ENCODE assay signal across 21 cellular contexts in genomic region chr5:147387109-147387508, GRCh38.
A peak's percentile ranks its signal among the peaks of the same experiment; 100 is the strongest.
DNase-seq lines count a peak whose midpoint lies in the region; FAIRE-seq and TF ChIP-seq lines count a peak whose summit lies in the region.
"Had no signal": no experiment of that assay in that cellular context is flagged by ENCODE, and none has a peak within 500 bp of the region (broad histone marks: within the 10 kb centered on the region; RNA-seq: fewer than 3 reads in every experiment).

No MANE protein-coding gene starts in this region.

- H3K4me2 ChIP-seq in SK-N-SH: no peak overlapping the region
- no peak overlapping the region for H3K4me2 ChIP-seq in H1 (ENCODE audit: insufficient read depth in 1 of 2, low read depth in 2 of 2, low read length in 2 of 2)
- no peak overlapping the region for H3K4me2 ChIP-seq in GM23248 (ENCODE audit: unreplicated experiment)
- no peak overlapping the region for H3K4me2 ChIP-seq in MM.1S (ENCODE audit: low read depth, low read length)
- H3K4me2 ChIP-seq: GM23338 had no signal

- H3K79me1 ChIP-seq in H1 (ENCODE audit: low read depth, low read length): no peaks in the 10 kb centered on the region; the same call in 1 of the 2 replicates

- H3K36me3 ChIP-seq in SK-N-SH (replicated peaks in 1 of 2; ENCODE audit: control insufficient read depth in 1 of 2, insufficient read depth in 2 of 2, low read length in 1 of 2) (peaks cover 14 to 27% of the 10 kb centered on the region in 2 experiments), H1 (ENCODE audit: control insufficient read depth in 2 of 4, insufficient read depth in 4 of 4, low read length in 3 of 4) (peaks cover 5 to 20% (median 10%) of the 10 kb centered on the region in 4 experiments; a peak in 7 of 8 replicates), GM23248 (ENCODE audit: low read depth) (no peaks in the 10 kb centered on the region), MM.1S (replicated peaks; ENCODE audit: insufficient read depth, low read length) (no peaks in the 10 kb centered on the region)

- peak overlapping the region; percentile 19; the same call in 1 of the 2 replicates for H2BK15ac ChIP-seq in H1 (ENCODE audit: low read length)

- H3K4me1 ChIP-seq in SK-N-SH (ENCODE audit: control insufficient read depth in 1 of 2, insufficient read depth in 2 of 2, low read depth in 1 of 2, low read length in 1 of 2) (peaks cover 0 to 58% of the 10 kb centered on the region in 2 experiments; a peak in 2 of 4 replicates), H1 (replicated peaks in 1 of 4; ENCODE audit: control insufficient read depth in 3 of 4, insufficient read depth in 4 of 4, low read length in 3 of 4) (peaks cover 8 to 20% (median 14%) of the 10 kb centered on the region in 4 experiments; a peak in 6 of 7 replicates), GM23248 (ENCODE audit: insufficient read depth) (no peaks in the 10 kb centered on the region; the same call in 1 of the 2 replicates), MM.1S (ENCODE audit: low read length) (peaks cover 13% of the 10 kb centered on the region)

- WGBS in SK-N-SH (ENCODE audit: low lambda C conversion rate): 50% methylated on average over 4 of the region's 4 CpGs
- WGBS in H1 (ENCODE audit: extremely low coverage in 1 of 2, insufficient coverage in 1 of 2, insufficient read length in 1 of 2, insufficient replicate concordance in 2 of 2, low coverage in 1 of 2, low lambda C conversion rate in 2 of 2, missing lambda C conversion rate in 1 of 2), 2 experiments: 92% methylated on average over 4 of the region's 4 CpGs; no CpG with 5 or more reads in 1 of the 2 experiments
- 67 to 69% methylated on average over 4 of the region's 4 CpGs for WGBS in GM23248 (ENCODE audit: low coverage in 1 of 2, low lambda C conversion rate in 2 of 2, missing lambda C conversion rate in 2 of 2), 2 experiments

- no peak overlapping the region for H3K4ac ChIP-seq in H1 (replicated peaks; ENCODE audit: insufficient read length, low read depth, low read length)

- H4K5ac ChIP-seq in H1 (ENCODE audit: insufficient read length, low read depth, low read length): no peak overlapping the region

- no peak overlapping the region for H3K56ac ChIP-seq in H1 (replicated peaks; ENCODE audit: insufficient read length, low read depth, low read length)

- peak overlapping the region; percentile 70; the same call in 1 of the 2 replicates for H4K8ac ChIP-seq in H1 (ENCODE audit: extremely low read depth, insufficient read depth, low read length)

- CTCF ChIA-PET in SK-N-SH (lab: Yijun Ruan, JAX): interaction anchor here (0.6 to 2.8 kb wide), 9 partner anchors 8 to 884 kb away, joined by 3 to 14 read pairs (median 5); no protein-coding TSS in a partner anchor
- CTCF ChIA-PET in H1 (lab: Charles Lee; ENCODE audit: partially characterized antibody): interaction anchor here (0.7 to 2.6 kb wide), 9 partner anchors 9 to 198 kb away, joined by 3 to 16 read pairs (median 3); no protein-coding TSS in a partner anchor

- H2BK120ac ChIP-seq in H1 (replicated peaks; ENCODE audit: low read depth, low read length): no peak overlapping the region

- peak; percentile 16 for DNase-seq in G401 (ENCODE audit: low spot score)
- peak; percentile 52 for DNase-seq in SK-N-SH
- DNase-seq in H1 (ENCODE audit: low read depth in 1 of 2, low spot score in 2 of 2): no peak
- DNase-seq in NCI-H526 treated with DMSO at 0.1 percent for 48 hours (lab: John Stamatoyannopoulos, UW): no peak
- no peak for DNase-seq in GM23248
- DNase-seq in MM.1S: no peak
- DNase-seq: C1 segment of cervical spinal cord; CD4-positive, CD25-positive, alpha-beta regulatory T cell; CD8-positive, alpha-beta memory T cell; COR-L47; DMS 273 treated with DMSO at 0.1 percent for 48 hours; DMS53; DND-41; EL; H7; HFFc6 had no signal

- H3K27ac ChIP-seq in SK-N-SH (ENCODE audit: low read depth in 2 of 2, low read length in 1 of 2) (peak overlapping the region; percentile 20 to 89; a peak in 3 of 4 replicates), H1 (ENCODE audit: low read depth, low read length) (no peak overlapping the region), GM23248 (no peak overlapping the region), MM.1S (ENCODE audit: low read length) (no peak overlapping the region)

- H2BK20ac ChIP-seq in H1 (ENCODE audit: low read length): no peak overlapping the region

- H3K9me3 ChIP-seq in SK-N-SH: no peaks in the 10 kb centered on the region
- H3K9me3 ChIP-seq in H1 (ENCODE audit: insufficient read depth in 2 of 2, low read depth in 1 of 2, low read length in 1 of 2): no peaks in the 10 kb centered on the region
- H3K9me3 ChIP-seq in GM23248 (ENCODE audit: low read depth): no peaks in the 10 kb centered on the region
- H3K9me3 ChIP-seq in MM.1S (replicated peaks; ENCODE audit: insufficient read depth, low read length): no peaks in the 10 kb centered on the region

- POLR2A ChIA-PET in SK-N-SH (lab: Yijun Ruan, JAX): no interaction called here
- POLR2A ChIA-PET in H1 (lab: Charles Lee; ENCODE audit: partially characterized antibody): no interaction called here

- peak in 1 of 2 experiments; percentile 76; a peak in 1 of 4 replicates for TF ChIP-seq EP300 in SK-N-SH (IDR thresholded peaks at IDR 0.05; ENCODE audit: borderline replicate concordance in 1 of 2, low read depth in 1 of 2, low read length in 1 of 2)
- TF ChIP-seq EP300 in H1 (IDR thresholded peaks at IDR 0.05; ENCODE audit: borderline replicate concordance in 1 of 2, low read depth in 2 of 2, low read length in 2 of 2): no peak

- no peak for TF ChIP-seq POLR2A in H1 (IDR thresholded peaks at IDR 0.05; ENCODE audit: control extremely low read depth in 1 of 2, low read depth in 2 of 2, low read length in 2 of 2)

- TF ChIP-seq RAD21 in SK-N-SH (IDR thresholded peaks at IDR 0.05; ENCODE audit: low read length) (no peak), H1 (IDR thresholded peaks at IDR 0.05 in 1 of 2, conservative IDR thresholded peaks at IDR 0.05 in 1 of 2; ENCODE audit: low read depth in 2 of 2, low read length in 2 of 2) (no peak)

- H3K27me3 ChIP-seq in SK-N-SH (ENCODE audit: insufficient read depth): no peaks in the 10 kb centered on the region
- H3K27me3 ChIP-seq in H1 (replicated peaks in 1 of 4; ENCODE audit: control insufficient read depth in 3 of 4, extremely low read depth in 1 of 4, insufficient read depth in 3 of 4, low read length in 3 of 4): no peaks in the 10 kb centered on the region; a peak in 1 of 7 replicates
- no peaks in the 10 kb centered on the region for H3K27me3 ChIP-seq in GM23248 (replicated peaks; ENCODE audit: insufficient read depth)
- no peaks in the 10 kb centered on the region for H3K27me3 ChIP-seq in MM.1S (replicated peaks; ENCODE audit: insufficient read depth, low read length)

- H4K20me1 ChIP-seq in SK-N-SH (ENCODE audit: insufficient read depth) (no peaks in the 10 kb centered on the region), H1 (replicated peaks in 1 of 2; ENCODE audit: control insufficient read depth in 1 of 2, insufficient read depth in 2 of 2, low read length in 2 of 2) (no peaks in the 10 kb centered on the region), GM23248 (ENCODE audit: insufficient read depth) (no peaks in the 10 kb centered on the region), MM.1S (ENCODE audit: insufficient read depth, low read length) (no peaks in the 10 kb centered on the region)

- no peaks in the 10 kb centered on the region for H3F3A ChIP-seq in SK-N-SH (replicated peaks; ENCODE audit: insufficient read depth)
- H3F3A ChIP-seq in GM23248 (ENCODE audit: insufficient read depth): peaks cover 3% of the 10 kb centered on the region
- H3F3A ChIP-seq in MM.1S (ENCODE audit: insufficient read depth, low read length): 0 out of 2 replicates have a peak, but pooled peaks cover 3% of the 10 kb centered on the region

- H3K18ac ChIP-seq in H1 (ENCODE audit: extremely low read depth, low read length): no peak overlapping the region

- H3K9me2 ChIP-seq in SK-N-SH: no peaks in the 10 kb centered on the region
- H3K9me2 ChIP-seq in GM23248 (ENCODE audit: insufficient read depth): no peaks in the 10 kb centered on the region
- no peaks in the 10 kb centered on the region; the same call in 1 of the 2 replicates for H3K9me2 ChIP-seq in MM.1S (replicated peaks; ENCODE audit: insufficient read depth, low read length)

- no peak overlapping the region for H2BK12ac ChIP-seq in H1 (ENCODE audit: low read depth, low read length)

- no peak overlapping the region for H3K23ac ChIP-seq in H1 (ENCODE audit: insufficient read length)

- in situ Hi-C loops in G401 (cut with HindIII; ENCODE audit: low sequenced_read_pairs): no loop called here
- in situ Hi-C loops in GM23248 (cut with MboI): no loop called here

- no peak overlapping the region for H3K14ac ChIP-seq in H1 (ENCODE audit: insufficient read length)

- no peaks in the 10 kb centered on the region for H3K23me2 ChIP-seq in H1 (ENCODE audit: low read depth, low read length)

- TF ChIP-seq CTCF in SK-N-SH (IDR thresholded peaks at IDR 0.05) (no peak), H1 (IDR thresholded peaks at IDR 0.05; ENCODE audit: control extremely low read depth in 1 of 3, insufficient read depth in 1 of 3, low read depth in 1 of 3, low read length in 3 of 3) (no peak), MM.1S (IDR thresholded peaks at IDR 0.05; ENCODE audit: low read length) (no peak)

- no peak for FAIRE-seq in H1 (lab: Jason Lieb, UNC)
- FAIRE-seq: G401.6, GM12891, GM18507, HepG2 had no signal

- H3K79me2 ChIP-seq in SK-N-SH (ENCODE audit: insufficient read depth) (no peaks in the 10 kb centered on the region), H1 (ENCODE audit: control insufficient read depth in 1 of 2, insufficient read depth in 2 of 2, low read length in 2 of 2) (no peaks in the 10 kb centered on the region), GM23248 (ENCODE audit: insufficient read depth) (no peaks in the 10 kb centered on the region), MM.1S (ENCODE audit: low read length) (no peaks in the 10 kb centered on the region)

- H3K9ac ChIP-seq in SK-N-SH: no peak overlapping the region
- H3K9ac ChIP-seq in H1 (replicated peaks in 1 of 4; ENCODE audit: extremely low read depth in 1 of 4, low read depth in 3 of 4, low read length in 3 of 4): no peak overlapping the region
- no peak overlapping the region for H3K9ac ChIP-seq in GM23248
- no peak overlapping the region for H3K9ac ChIP-seq in MM.1S (ENCODE audit: low read length)

- H4K91ac ChIP-seq in H1 (replicated peaks; ENCODE audit: insufficient read length, low read length): no peak overlapping the region

- H3K4me3 ChIP-seq in SK-N-SH (ENCODE audit: low read depth in 2 of 2, low read length in 1 of 2): no peak overlapping the region
- no peak overlapping the region for H3K4me3 ChIP-seq in H1 (ENCODE audit: extremely low read depth in 1 of 4, insufficient read depth in 2 of 4, low read depth in 3 of 4, low read length in 4 of 4)
- no peak overlapping the region for H3K4me3 ChIP-seq in GM23248
- H3K4me3 ChIP-seq in MM.1S (ENCODE audit: low read length): no peak overlapping the region
- H3K4me3 ChIP-seq: GM23338 had no signal

- H2AFZ ChIP-seq in SK-N-SH (ENCODE audit: low read depth) (no peak overlapping the region), H1 (ENCODE audit: low read length) (no peak overlapping the region), GM23248 (no peak overlapping the region), MM.1S (ENCODE audit: low read length) (no peak overlapping the region)
- H2AFZ ChIP-seq: GM23338 had no signal

- no peak overlapping the region for H2AK5ac ChIP-seq in H1 (ENCODE audit: low read depth, low read length)

- no peak overlapping the region for H2BK5ac ChIP-seq in H1 (ENCODE audit: low read depth, low read length)

TF ChIP-seq in H1, 55 proteins besides CTCF, POLR2A, EP300 and RAD21:
- TF ChIP-seq JUN (IDR thresholded peaks at IDR 0.05; ENCODE audit: low read depth, low read length): no peak

Comparison
In these comparisons a context has a peak if more than half of its experiments do, and no peak if none do; other contexts are left out.
1. DNase-seq: peak in G401 (single experiment) and SK-N-SH (single experiment); none in H1 (0 of 2), NCI-H526 treated with DMSO at 0.1 percent for 48 hours (single experiment), GM23248 (single experiment) and MM.1S (single experiment).
2. H3K27ac ChIP-seq: peak in SK-N-SH (2 of 2); none in H1 (single experiment), GM23248 (single experiment) and MM.1S (single experiment).